Comparison of ENCODE assay signal across 20 cellular contexts in the genomic region with DNA sequence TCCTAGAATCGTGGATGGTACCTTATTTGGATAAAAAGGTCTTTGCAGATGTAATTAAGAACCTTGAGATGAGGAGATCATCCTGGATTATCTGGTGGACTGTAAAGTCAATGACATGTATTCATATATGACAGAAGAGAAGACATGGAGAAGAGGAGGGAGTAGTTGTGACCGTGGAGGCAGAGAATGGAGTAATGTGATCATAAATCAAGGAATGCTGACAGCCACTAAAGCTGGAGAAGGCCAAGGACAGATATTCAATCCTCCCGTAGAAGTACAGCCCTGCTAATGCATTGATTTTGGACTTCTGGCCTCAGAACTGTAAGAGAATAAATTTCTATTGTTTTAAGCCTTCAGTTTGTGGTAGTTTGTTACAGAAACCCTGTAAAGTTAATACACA. TPM values are rescaled to one million over a fixed set of nuclear protein-coding genes. Genes with fewer than 3 reads are reported as not detected.
DNase-seq lines count a peak whose midpoint lies in the region; ATAC-seq, FAIRE-seq and TF ChIP-seq lines count a peak whose summit lies in the region.
"Had no signal": no experiment of that assay in that cellular context is flagged by ENCODE, and none has a peak within 500 bp of the region (broad histone marks: within the 10 kb centered on the region; RNA-seq: fewer than 3 reads in every experiment).

No MANE protein-coding gene starts in this region.

- intact Hi-C loops in A673 (cut with micrococcal nuclease; ENCODE audit: unreplicated experiment) (no loop called here), K562 (cut with micrococcal nuclease) (no loop called here), uterus (cut with DNase I; ENCODE audit: low total_unique reads) (no loop called here)

- H3K9ac ChIP-seq in K562 (ENCODE audit: insufficient read depth in 1 of 2, low read depth in 2 of 2, low read length in 2 of 2): no peak overlapping the region

- FAIRE-seq in K562 (lab: Jason Lieb, UNC): peak; percentile 26
- FAIRE-seq: A549, GM12892, GM19239, H54 had no signal

- H3K4me2 ChIP-seq in K562 (ENCODE audit: insufficient read depth, low read length): no peak overlapping the region
- H3K4me2 ChIP-seq: A549 had no signal

- ATAC-seq in K562: no peak
- no peak for ATAC-seq in GM21529 (IDR thresholded peaks at IDR 0.05; ENCODE audit: unreplicated experiment)
- ATAC-seq: A549 had no signal

- no peak overlapping the region for H2AFZ ChIP-seq in K562 (ENCODE audit: low read depth, low read length)

- DNase-seq in A673 (ENCODE audit: low spot score) (peak; percentile 4), HEK293T (ENCODE audit: extremely low spot score) (peak; percentile 7), K562 (ENCODE audit: extremely low read depth in 1 of 4, low spot score in 3 of 4) (no peak), activated T-cell treated with anti-CD3 and anti-CD28 coated beads for 4 hours (no peak), uterus (no peak)
- DNase-seq: 8988T; C1 segment of cervical spinal cord; Calu3; CD4-positive, alpha-beta memory T cell; COR-L47; DMS53; DMS79 treated with DMSO at 0.1 percent for 48 hours; GF-D8; GOT3 had no signal

- H3K4me1 ChIP-seq in A673 (ENCODE audit: insufficient read depth, low read length, poor library complexity, severe bottlenecking) (peaks cover 3% of the 10 kb centered on the region), K562 (replicated peaks in 1 of 2; ENCODE audit: control insufficient read depth in 2 of 2, insufficient read depth in 2 of 2, low read length in 2 of 2) (no peaks in the 10 kb centered on the region), uterus (no peaks in the 10 kb centered on the region)

- peak overlapping the region; percentile 7 for H3K27ac ChIP-seq in A673 (ENCODE audit: low read depth, low read length, poor library complexity, severe bottlenecking)
- no peak overlapping the region for H3K27ac ChIP-seq in K562 (ENCODE audit: extremely low read depth, low read depth, low read length)
- no peak overlapping the region for H3K27ac ChIP-seq in uterus
- H3K27ac ChIP-seq: A549 had no signal

- POLR2A ChIA-PET in A673 (lab: Charles Lee; ENCODE audit: low non-redundant PET) (no interaction called here), HEK293T (lab: Yijun Ruan, JAX) (no interaction called here), K562 (lab: Yijun Ruan, JAX) (no interaction called here)

- no peaks in the 10 kb centered on the region for H3K79me2 ChIP-seq in K562 (ENCODE audit: control insufficient read depth, insufficient read depth, low read length)

- no peaks in the 10 kb centered on the region for H3K9me3 ChIP-seq in A673 (ENCODE audit: low read depth, low read length, poor library complexity, severe bottlenecking)
- H3K9me3 ChIP-seq in K562 (replicated peaks; ENCODE audit: control insufficient read depth, insufficient read depth, low read depth, low read length): no peaks in the 10 kb centered on the region
- no peaks in the 10 kb centered on the region for H3K9me3 ChIP-seq in uterus
- H3K9me3 ChIP-seq: A549, HAP-1 had no signal

- in situ Hi-C loops in K562 (cut with MboI): no loop called here

- no peaks in the 10 kb centered on the region for H3K9me1 ChIP-seq in K562 (ENCODE audit: control insufficient read depth, insufficient read depth, low read length)

- WGBS in K562 (ENCODE audit: insufficient coverage, low coverage, missing lambda C conversion rate): 45% methylated on average over 3 of the region's 3 CpGs

- H3K4me3 ChIP-seq in A673 (ENCODE audit: low read depth, low read length, poor library complexity, severe bottlenecking): no peak overlapping the region
- H3K4me3 ChIP-seq in K562: no peak overlapping the region
- no peak overlapping the region for H3K4me3 ChIP-seq in uterus
- H3K4me3 ChIP-seq: A549, HAP-1 had no signal

- TF ChIP-seq POLR2A in K562 (conservative IDR thresholded peaks at IDR 0.05) (no peak), uterus (IDR thresholded peaks at IDR 0.05) (no peak)

- TF ChIP-seq EP300 in K562 (IDR thresholded peaks at IDR 0.05; ENCODE audit: low read length): no peak

- H3K27me3 ChIP-seq in A673 (replicated peaks; ENCODE audit: insufficient read depth, low read depth, low read length, poor library complexity) (no peaks in the 10 kb centered on the region), K562 (ENCODE audit: control insufficient read depth in 2 of 2, insufficient read depth in 2 of 2, low read length in 2 of 2) (no peaks in the 10 kb centered on the region), uterus (no peaks in the 10 kb centered on the region)

- H4K20me1 ChIP-seq in K562 (replicated peaks; ENCODE audit: control insufficient read depth, insufficient read depth, low read length): no peaks in the 10 kb centered on the region

- TF ChIP-seq RAD21 in K562 (CRISPR knock-in tag; conservative IDR thresholded peaks at IDR 0.05 in 1 of 2, IDR thresholded peaks at IDR 0.05 in 1 of 2): no peak

- no TSS peak for BruUV-seq in A673 (replicated peaks; lab: Mats Ljungman, UMichigan)
- BruUV-seq in K562 (replicated peaks; lab: Mats Ljungman, UMichigan): no TSS peak

- no peaks in the 10 kb centered on the region for H3K36me3 ChIP-seq in A673 (ENCODE audit: insufficient read depth, low read length, poor library complexity, severe bottlenecking)
- H3K36me3 ChIP-seq in K562 (ENCODE audit: control insufficient read depth, insufficient read depth, low read length): peaks cover 37% of the 10 kb centered on the region
- no peaks in the 10 kb centered on the region for H3K36me3 ChIP-seq in uterus

- TF ChIP-seq CTCF in A673 (conservative IDR thresholded peaks at IDR 0.05; ENCODE audit: low read depth, low read length): no peak
- no peak for TF ChIP-seq CTCF in K562 (IDR thresholded peaks at IDR 0.05 in 2 of 3, conservative IDR thresholded peaks at IDR 0.05 in 1 of 3; ENCODE audit: insufficient read depth in 2 of 3, low read depth in 1 of 3, low read length in 3 of 3)
- no peak for TF ChIP-seq CTCF in uterus (IDR thresholded peaks at IDR 0.05)

- CTCF ChIA-PET in A673 (lab: Charles Lee) (interaction anchor here (0.6 kb wide), 1 partner anchor 506 kb away, joined by 3 read pairs; no protein-coding TSS in a partner anchor), HEK293T (lab: Yijun Ruan, JAX) (interaction anchor here (0.6 to 0.9 kb wide), 2 partner anchors 10 to 393 kb away, joined by 3 to 5 read pairs; no protein-coding TSS in a partner anchor), K562 (lab: Yijun Ruan, JAX; ENCODE audit: low intra/inter-chr PET ratio) (no interaction called here)

TF ChIP-seq in HEK293T, 16 proteins besides CTCF, POLR2A, EP300 and RAD21:
- TF ChIP-seq SP1 (IDR thresholded peaks at IDR 0.05): no peak
- TF ChIP-seq, protein P1, sequence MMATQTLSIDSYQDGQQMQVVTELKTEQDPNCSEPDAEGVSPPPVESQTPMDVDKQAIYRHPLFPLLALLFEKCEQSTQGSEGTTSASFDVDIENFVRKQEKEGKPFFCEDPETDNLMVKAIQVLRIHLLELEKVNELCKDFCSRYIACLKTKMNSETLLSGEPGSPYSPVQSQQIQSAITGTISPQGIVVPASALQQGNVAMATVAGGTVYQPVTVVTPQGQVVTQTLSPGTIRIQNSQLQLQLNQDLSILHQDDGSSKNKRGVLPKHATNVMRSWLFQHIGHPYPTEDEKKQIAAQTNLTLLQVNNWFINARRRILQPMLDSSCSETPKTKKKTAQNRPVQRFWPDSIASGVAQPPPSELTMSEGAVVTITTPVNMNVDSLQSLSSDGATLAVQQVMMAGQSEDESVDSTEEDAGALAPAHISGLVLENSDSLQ (IDR thresholded peaks at IDR 0.05): peak; percentile 95

TF ChIP-seq in K562, 482 proteins besides CTCF, POLR2A, EP300 and RAD21 (continues in another document):
- TF ChIP-seq, protein P2, sequence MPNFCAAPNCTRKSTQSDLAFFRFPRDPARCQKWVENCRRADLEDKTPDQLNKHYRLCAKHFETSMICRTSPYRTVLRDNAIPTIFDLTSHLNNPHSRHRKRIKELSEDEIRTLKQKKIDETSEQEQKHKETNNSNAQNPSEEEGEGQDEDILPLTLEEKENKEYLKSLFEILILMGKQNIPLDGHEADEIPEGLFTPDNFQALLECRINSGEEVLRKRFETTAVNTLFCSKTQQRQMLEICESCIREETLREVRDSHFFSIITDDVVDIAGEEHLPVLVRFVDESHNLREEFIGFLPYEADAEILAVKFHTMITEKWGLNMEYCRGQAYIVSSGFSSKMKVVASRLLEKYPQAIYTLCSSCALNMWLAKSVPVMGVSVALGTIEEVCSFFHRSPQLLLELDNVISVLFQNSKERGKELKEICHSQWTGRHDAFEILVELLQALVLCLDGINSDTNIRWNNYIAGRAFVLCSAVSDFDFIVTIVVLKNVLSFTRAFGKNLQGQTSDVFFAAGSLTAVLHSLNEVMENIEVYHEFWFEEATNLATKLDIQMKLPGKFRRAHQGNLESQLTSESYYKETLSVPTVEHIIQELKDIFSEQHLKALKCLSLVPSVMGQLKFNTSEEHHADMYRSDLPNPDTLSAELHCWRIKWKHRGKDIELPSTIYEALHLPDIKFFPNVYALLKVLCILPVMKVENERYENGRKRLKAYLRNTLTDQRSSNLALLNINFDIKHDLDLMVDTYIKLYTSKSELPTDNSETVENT (CRISPR knock-in tag; IDR thresholded peaks at IDR 0.05): no peak
- TF ChIP-seq ZNF239 (CRISPR knock-in tag; IDR thresholded peaks at IDR 0.05): no peak

RNA-seq across cellular contexts. Expression of gene TMEM161B, which starts 18.7 kb away (rescaled TPM):
- total RNA-seq in A673 (2021) (19.7 and 20.7 TPM in 2 replicates), K562 (2014; rRNA removed) (18.9 and 19.7 TPM in 2 replicates), K562 (2014; rRNA removed; fragmentation: Illumina TruSeq; extraction: Trizol) (48.0 and 59.1 TPM in 2 replicates), K562 (2015; rRNA removed; fragmentation: Illumina TruSeq; extraction: Trizol) (38.1 and 40.6 TPM in 2 replicates), K562 (2021) (32.7 and 33.4 TPM in 2 replicates), uterus (10 to 100 TPM; 26.4 to 53.4 (median 42.2) TPM)
- 82.5 and 141 TPM in 2 replicates for total RNA-seq in K562 (2011; cell fraction: chromatin; rRNA removed; ENCODE audit: low replicate concordance)
- total RNA-seq in K562 (2011; cell fraction: nucleolus; rRNA removed): 57.0 and 72.8 TPM in 2 replicates
- total RNA-seq in K562 (2011; cell fraction: nucleoplasm; rRNA removed): 97.9 and 121 TPM in 2 replicates
- polyA plus RNA-seq in K562 (2011; rRNA removed) (48.6 and 57.1 TPM in 2 replicates), K562 (2014; fragmentation: Illumina TruSeq; extraction: Trizol) (33.3 and 36.8 TPM in 2 replicates), K562 (2014; fragmentation: Nextera tagmentation; extraction: Ambion mirVana) (10 to 100 TPM; 47.5 to 51.5 TPM), K562 (2014; rRNA removed) (31.6 TPM in 2 replicates)
- polyA plus RNA-seq in K562 (2011; cell fraction: cytosol; rRNA removed): 6.0 and 18.4 TPM in 2 replicates
- polyA plus RNA-seq in K562 (2011; cell fraction: nucleus; rRNA removed): 70.7 and 103 TPM in 2 replicates
- polyA plus RNA-seq in K562 (2012): 17.7 and 27.7 TPM in 2 replicates
- 61.5 and 79.9 TPM in 2 replicates for polyA minus RNA-seq in K562 (2011; rRNA and poly(A)+ RNA removed)
- 15.1 and 17.8 TPM in 2 replicates for polyA minus RNA-seq in K562 (2011; cell fraction: cytosol; rRNA and poly(A)+ RNA removed)
- 117 and 186 TPM in 2 replicates for polyA minus RNA-seq in K562 (2011; cell fraction: nucleus; rRNA and poly(A)+ RNA removed)

Comparison
In these comparisons a context has a peak if more than half of its experiments do, and no peak if none do; other contexts are left out.
1. DNase-seq: peak in A673 (single experiment) and HEK293T (single experiment); none in K562 (0 of 4), activated T-cell treated with anti-CD3 and anti-CD28 coated beads for 4 hours (single experiment) and uterus (0 of 2).